In genomic region chr12:27333311-27334009, GRCh38 we compare ENCODE assay signal across 8 cellular contexts. TPM values are rescaled to one million over a fixed set of nuclear protein-coding genes. Genes with fewer than 3 reads are reported as not detected.
DNase-seq lines count a peak whose midpoint lies in the region; ATAC-seq, FAIRE-seq and TF ChIP-seq lines count a peak whose summit lies in the region.

No MANE protein-coding gene starts in this region.

- 1 to 2% (median 1%) methylated on average over 43 to 54 of the region's 54 CpGs for WGBS in stomach, 5 donors

- TF ChIP-seq EP300 in stomach (IDR thresholded peaks at IDR 0.05): no peak

- no peak overlapping the region for H3K27ac ChIP-seq in effector memory CD4-positive, alpha-beta T cell (ENCODE audit: insufficient read depth, low read length, poor library complexity, severe bottlenecking)
- H3K27ac ChIP-seq in stomach: peak overlapping the region; percentile 76 to 90 (median 85)

- no peak for TF ChIP-seq POLR2A in GM12891 (IDR thresholded peaks at IDR 0.05; ENCODE audit: low read depth, low read length)
- no peak for TF ChIP-seq POLR2A in stomach (IDR thresholded peaks at IDR 0.05)

- H3K4me3 Mint-ChIP-seq in activated CD4-positive, alpha-beta T cell treated with anti-CD3 and anti-CD28 coated beads, Interleukin-2, amount 10 ng/mL, durations not matched to agents 24 days and 14 days: peak overlapping the region; percentile 97

- peak; percentile 23 for FAIRE-seq in GM12891 (lab: Jason Lieb, UNC)

- intact Hi-C loops in activated CD4-positive, alpha-beta T cell treated with anti-CD3 and anti-CD28 coated beads, Interleukin-2, amount 10 ng/mL, durations not matched to agents 24 days and 14 days (cut with micrococcal nuclease): loop anchor here (2.0 to 5.0 kb wide), 8 partner anchors 49 to 1769 kb away; partner anchors contain the start of genes MRPS35 and PPFIBP1
- intact Hi-C loops in mucosa of descending colon (cut with DNase I, micrococcal nuclease): no loop called here
- intact Hi-C loops in stomach (cut with DNase I; ENCODE audit: low total_unique reads): no loop called here

- H3K4me1 ChIP-seq in effector memory CD4-positive, alpha-beta T cell (ENCODE audit: control insufficient read depth, insufficient read depth, low read length, poor library complexity, severe bottlenecking): peaks cover 6% of the 10 kb centered on the region
- H3K4me1 ChIP-seq in mucosa of descending colon (ENCODE audit: low read depth) (peaks cover 6% of the 10 kb centered on the region), stomach (peaks cover 23 to 55% (median 45%) of the 10 kb centered on the region in 4 donors)

- H3K9me3 ChIP-seq in effector memory CD4-positive, alpha-beta T cell (ENCODE audit: control insufficient read depth, low read length): no peaks in the 10 kb centered on the region
- no peaks in the 10 kb centered on the region for H3K9me3 ChIP-seq in mucosa of descending colon
- H3K9me3 ChIP-seq in stomach: no peaks in the 10 kb centered on the region

- H3K4me3 ChIP-seq in effector memory CD4-positive, alpha-beta T cell (ENCODE audit: insufficient read depth, low read depth, low read length, poor library complexity, severe bottlenecking): peak overlapping the region; percentile 56
- H3K4me3 ChIP-seq in mucosa of descending colon: peak overlapping the region; percentile 22
- peak overlapping the region; percentile 70 to 93 (median 81) for H3K4me3 ChIP-seq in stomach

- peaks cover 5% of the 10 kb centered on the region for H3K27me3 ChIP-seq in effector memory CD4-positive, alpha-beta T cell (replicated peaks; ENCODE audit: control insufficient read depth, insufficient read depth, low read length, poor library complexity, severe bottlenecking)
- peaks cover 0 to 19% (median 0%) of the 10 kb centered on the region in 3 donors for H3K27me3 ChIP-seq in stomach

- peak; percentile 38 for ATAC-seq in HG02588 (IDR thresholded peaks at IDR 0.05; ENCODE audit: unreplicated experiment)
- ATAC-seq in mucosa of descending colon: peak; percentile 72

- peak overlapping the region; percentile 98 for H3K27ac Mint-ChIP-seq in activated CD4-positive, alpha-beta T cell treated with anti-CD3 and anti-CD28 coated beads, Interleukin-2, amount 10 ng/mL, durations not matched to agents 24 days and 14 days

- no peaks in the 10 kb centered on the region for H3K27me3 Mint-ChIP-seq in activated CD4-positive, alpha-beta T cell treated with anti-CD3 and anti-CD28 coated beads, Interleukin-2, amount 10 ng/mL, durations not matched to agents 24 days and 14 days

- no peaks in the 10 kb centered on the region for H3K36me3 ChIP-seq in effector memory CD4-positive, alpha-beta T cell (ENCODE audit: control insufficient read depth, insufficient read depth, low read length)
- H3K36me3 ChIP-seq in mucosa of descending colon (ENCODE audit: low read depth) (no peaks in the 10 kb centered on the region), stomach (no peaks in the 10 kb centered on the region)

- H3K36me3 Mint-ChIP-seq in activated CD4-positive, alpha-beta T cell treated with anti-CD3 and anti-CD28 coated beads, Interleukin-2, amount 10 ng/mL, durations not matched to agents 24 days and 14 days (ENCODE audit: low read depth): peaks cover 2% of the 10 kb centered on the region

- DNase-seq in GM12891 (ENCODE audit: insufficient read length, low spot score) (no peak), NCI-H1105 (lab: John Stamatoyannopoulos, UW) (peak; percentile 30), mucosa of descending colon (peak; percentile 56 to 71 (median 66)), stomach (peak; percentile 53), NCI-H1048 (lab: John Stamatoyannopoulos, UW) (no peak)
- peak; percentile 88 for DNase-seq in activated CD4-positive, alpha-beta T cell treated with anti-CD3 and anti-CD28 coated beads, Interleukin-2, amount 10 ng/mL, durations not matched to agents 24 days and 14 days
- peak in 1 of 3 donors; percentile 2 for DNase-seq in effector memory CD4-positive, alpha-beta T cell

- H3K4me1 Mint-ChIP-seq in activated CD4-positive, alpha-beta T cell treated with anti-CD3 and anti-CD28 coated beads, Interleukin-2, amount 10 ng/mL, durations not matched to agents 24 days and 14 days: peaks cover 64% of the 10 kb centered on the region

- H3K9me3 Mint-ChIP-seq in activated CD4-positive, alpha-beta T cell treated with anti-CD3 and anti-CD28 coated beads, Interleukin-2, amount 10 ng/mL, durations not matched to agents 24 days and 14 days: no peaks in the 10 kb centered on the region

- TF ChIP-seq CTCF in mucosa of descending colon (IDR thresholded peaks at IDR 0.05) (no peak), stomach (IDR thresholded peaks at IDR 0.05) (no peak)

TF ChIP-seq in GM12891, 5 proteins besides CTCF, POLR2A, EP300 and RAD21:
- TF ChIP-seq SPI1 (IDR thresholded peaks at IDR 0.05; ENCODE audit: low read depth, low read length) (peak; percentile 36; the same call in 1 of the 2 replicates), TAF1 (IDR thresholded peaks at IDR 0.05; ENCODE audit: low read depth, low read length) (no peak)

RNA-seq across cellular contexts. Expression of gene BMAL2, which starts 0.8 kb away (rescaled TPM):
- 21.9 TPM for polyA plus RNA-seq in GM12891 (2012; ENCODE audit: low read depth, missing spikeins)
- total RNA-seq in activated CD4-positive, alpha-beta T cell treated with anti-CD3 and anti-CD28 coated beads, Interleukin-2, amount 10 ng/mL, durations not matched to agents 24 days and 14 days: 55.9 and 58.8 TPM in 2 replicates
- total RNA-seq in mucosa of descending colon (1 to 10 TPM; 2.2 to 3.9 (median 3.6) TPM), stomach (10 to 100 TPM in 2 of 5 donors, 1 to 10 TPM in 3; 3.8 to 23.7 (median 8.9) TPM)
- polyA plus RNA-seq in stomach: 10 to 100 TPM in 2 of 3 donors, 1 to 10 TPM in 1; 6.7 to 34.4 (median 12.3) TPM

Comparison
In these comparisons a context has a peak if more than half of its experiments do, and no peak if none do; other contexts are left out.
1. DNase-seq: peak in NCI-H1105 (single experiment), activated CD4-positive, alpha-beta T cell treated with anti-CD3 and anti-CD28 coated beads, Interleukin-2, amount 10 ng/mL, durations not matched to agents 24 days and 14 days (single experiment), mucosa of descending colon (3 of 3) and stomach (single experiment); none in GM12891 (single experiment) and NCI-H1048 (single experiment).
2. H3K4me3 ChIP-seq: peak in every context shown above with its lines; median percentile 81 in stomach; 56 in effector memory CD4-positive, alpha-beta T cell; 22 in mucosa of descending colon.